24 cellular contexts compared by ENCODE assay signal in genomic region chr9:131862261-131862660, GRCh38.
"Had no signal": no experiment of that assay in that cellular context is flagged by ENCODE, and none has a peak within 500 bp of the region (broad histone marks: within the 10 kb centered on the region; RNA-seq: fewer than 3 reads in every experiment).

No MANE protein-coding gene starts in this region.

- H3K4me1 Mint-ChIP-seq: nephron had no signal

- H3K4me3 Mint-ChIP-seq: naive thymus-derived CD8-positive, alpha-beta T cell; nephron; stimulated activated naive CD8-positive, alpha-beta T cell treated with anti-CD3 and anti-CD28 coated beads, Interleukin-15, Interleukin-2, amounts not matched to agents 100 ng/mL and 50 ng/mL, for 24 hours had no signal

- H3K27ac Mint-ChIP-seq: nephron; stimulated activated naive CD8-positive, alpha-beta T cell treated with anti-CD3 and anti-CD28 coated beads, Interleukin-15, Interleukin-2, amounts not matched to agents 100 ng/mL and 50 ng/mL, for 24 hours had no signal

- DNase-seq: hippocampal formation; left colon; lower lobe of right lung; mammary epithelial cell; mesenchymal stem cell; naive thymus-derived CD8-positive, alpha-beta T cell; ovary; retina; right cardiac atrium; stimulated activated CD4-positive, alpha-beta T cell treated with anti-CD3 and anti-CD28 coated beads, Interleukin-12 subunit alpha, Interleukin-12 subunit beta, amount 100 ng/mL, for 4 hours; stimulated activated CD4-positive, alpha-beta T cell treated with anti-CD3 and anti-CD28 coated beads, Interleukin-15, amount 100 ng/mL, for 24 hours; stimulated activated CD4-positive, alpha-beta T cell treated with anti-CD3 and anti-CD28 coated beads, Interleukin-2, amount 100 ng/mL, for 24 hours; stimulated activated CD4-positive, alpha-beta T cell treated with anti-CD3 and anti-CD28 coated beads, Interleukin-4, amount 100 ng/mL, for 1 hour; stimulated activated naive CD4-positive, alpha-beta T cell; tibial artery; trophoblast cell; upper lobe of right lung had no signal

- H3K9me3 Mint-ChIP-seq: naive thymus-derived CD8-positive, alpha-beta T cell; nephron; stimulated activated naive CD8-positive, alpha-beta T cell treated with anti-CD3 and anti-CD28 coated beads, Interleukin-15, Interleukin-2, amounts not matched to agents 100 ng/mL and 50 ng/mL, for 24 hours had no signal

- ATAC-seq: left colon; left lung; lower lobe of right lung; naive thymus-derived CD8-positive, alpha-beta T cell; right cardiac atrium; sciatic nerve; upper lobe of right lung had no signal

- H3K27me3 Mint-ChIP-seq: naive thymus-derived CD8-positive, alpha-beta T cell; stimulated activated naive CD8-positive, alpha-beta T cell treated with anti-CD3 and anti-CD28 coated beads, Interleukin-15, Interleukin-2, amounts not matched to agents 100 ng/mL and 50 ng/mL, for 24 hours had no signal

- H3K9me3 ChIP-seq: left lung, lower lobe of right lung, ovary, prostate gland, suprapubic skin, thoracic aorta, tibial artery, upper lobe of right lung had no signal
